In the genomic region with DNA sequence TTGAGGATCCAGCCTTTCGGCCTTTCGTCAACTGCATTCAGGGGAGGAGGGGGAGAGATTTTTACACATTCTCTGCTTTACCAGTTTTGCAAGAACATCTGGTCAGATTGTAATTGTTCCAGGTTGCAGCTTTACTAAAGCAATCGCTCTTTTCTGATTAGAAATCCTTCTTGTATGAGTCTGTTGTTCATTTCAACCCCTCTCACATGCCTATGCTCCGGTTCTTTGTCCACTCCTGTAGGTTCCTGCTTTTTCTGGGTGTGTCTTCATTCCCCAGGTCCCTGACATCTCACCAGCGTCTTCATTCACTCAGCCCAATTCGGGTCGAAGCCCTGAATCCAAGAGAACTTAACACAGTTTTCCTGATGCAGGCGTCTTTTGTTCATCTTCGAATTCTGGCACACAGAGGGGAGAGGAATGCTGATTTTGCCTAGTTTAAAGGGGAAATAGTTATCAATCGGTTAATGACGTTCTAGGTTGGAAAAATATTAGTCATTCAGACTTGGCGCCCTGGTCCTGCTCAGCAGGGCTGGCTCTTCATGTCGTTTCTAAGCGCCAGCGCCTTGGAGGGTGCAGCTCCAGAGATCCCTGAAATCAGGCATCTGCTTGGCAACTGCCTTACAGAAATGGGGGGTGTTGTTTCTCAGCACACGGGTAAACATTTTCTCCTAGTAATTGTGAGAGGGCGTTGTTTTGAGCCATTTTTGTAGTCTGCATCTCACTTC, we compare ENCODE assay signal across 8 cellular contexts. TPM values are rescaled to one million over a fixed set of nuclear protein-coding genes. Genes with fewer than 3 reads are reported as not detected.
DNase-seq lines count a peak whose midpoint lies in the region; ATAC-seq, FAIRE-seq and TF ChIP-seq lines count a peak whose summit lies in the region.

No MANE protein-coding gene starts in this region.

- H3K4me3 ChIP-seq in GM12865 (ENCODE audit: low read depth, low read length), result peak overlapping the region; percentile 60
- H3K4me3 ChIP-seq in skeletal muscle cell (ENCODE audit: low read depth, low read length), result peak overlapping the region; percentile 51

- H3K27ac Mint-ChIP-seq in activated CD4-positive, alpha-beta memory T cell treated with anti-CD3 and anti-CD28 coated beads for 36 hours, result no peak overlapping the region
- peak overlapping the region; percentile 85 for H3K27ac Mint-ChIP-seq in glutamatergic neuron (ENCODE audit: unreplicated experiment)

- DNase-seq in GM12865 (ENCODE audit: low read depth) (no peak), glutamatergic neuron (no peak), skeletal muscle cell (ENCODE audit: low read depth) (no peak), H54 (ENCODE audit: insufficient read length, low spot score) (no peak), globus pallidus (ENCODE audit: low spot score) (no peak)
- no peak for DNase-seq in activated CD4-positive, alpha-beta memory T cell treated with anti-CD3 and anti-CD28 coated beads for 36 hours

- FAIRE-seq in H54 (lab: Jason Lieb, UNC), result no peak

- intact Hi-C loops in activated CD4-positive, alpha-beta memory T cell treated with anti-CD3 and anti-CD28 coated beads for 36 hours (cut with micrococcal nuclease), result loop anchor here (2.0 to 5.0 kb wide), 3 partner anchors 63 to 311 kb away; partner anchors contain the start of genes ENKUR and THNSL1

- POLR2A ChIA-PET in activated CD4-positive, alpha-beta memory T cell treated with anti-CD3 and anti-CD28 coated beads for 36 hours (lab: Charles Lee), result no interaction called here

- peak overlapping the region; percentile 66 for H3K4me3 Mint-ChIP-seq in activated CD4-positive, alpha-beta memory T cell treated with anti-CD3 and anti-CD28 coated beads for 36 hours
- peak overlapping the region; percentile 83 for H3K4me3 Mint-ChIP-seq in glutamatergic neuron (ENCODE audit: unreplicated experiment)

- H3K27me3 Mint-ChIP-seq in activated CD4-positive, alpha-beta memory T cell treated with anti-CD3 and anti-CD28 coated beads for 36 hours, result peaks cover 4% of the 10 kb centered on the region
- H3K27me3 Mint-ChIP-seq in glutamatergic neuron (ENCODE audit: unreplicated experiment), result peaks cover 6% of the 10 kb centered on the region

- CTCF ChIA-PET in activated CD4-positive, alpha-beta memory T cell treated with anti-CD3 and anti-CD28 coated beads for 36 hours (lab: Charles Lee), result interaction anchor here (1.1 to 1.5 kb wide), 2 partner anchors 8 to 94 kb away, joined by 3 to 4 read pairs; no protein-coding TSS in a partner anchor

- H3K9me3 Mint-ChIP-seq in activated CD4-positive, alpha-beta memory T cell treated with anti-CD3 and anti-CD28 coated beads for 36 hours, result no peaks in the 10 kb centered on the region
- H3K9me3 Mint-ChIP-seq in glutamatergic neuron (ENCODE audit: unreplicated experiment), result peaks cover 15% of the 10 kb centered on the region

- no peak for TF ChIP-seq CTCF in GM12865 (IDR thresholded peaks at IDR 0.05; ENCODE audit: insufficient read depth, low read depth, low read length, missing control alignments)
- TF ChIP-seq CTCF in glutamatergic neuron (IDR thresholded peaks at IDR 0.05; ENCODE audit: partially characterized antibody, unreplicated experiment), result no peak

- ATAC-seq in GM21360 (IDR thresholded peaks at IDR 0.05; ENCODE audit: unreplicated experiment) (no peak), HG03039 (IDR thresholded peaks at IDR 0.05; ENCODE audit: unreplicated experiment) (no peak)

- TF ChIP-seq POLR2A in H54 (IDR thresholded peaks at IDR 0.05; ENCODE audit: low read depth, low read length), result no peak

- H3K36me3 Mint-ChIP-seq in activated CD4-positive, alpha-beta memory T cell treated with anti-CD3 and anti-CD28 coated beads for 36 hours, result no peaks in the 10 kb centered on the region
- H3K36me3 Mint-ChIP-seq in glutamatergic neuron (ENCODE audit: unreplicated experiment), result no peaks in the 10 kb centered on the region

- peaks cover 17% of the 10 kb centered on the region for H3K4me1 Mint-ChIP-seq in activated CD4-positive, alpha-beta memory T cell treated with anti-CD3 and anti-CD28 coated beads for 36 hours (ENCODE audit: low read depth)
- peaks cover 24% of the 10 kb centered on the region for H3K4me1 Mint-ChIP-seq in glutamatergic neuron (ENCODE audit: low read depth, unreplicated experiment)

RNA-seq across cellular contexts. Expression of gene PRTFDC1, which starts 1.1 kb away (rescaled TPM):
- under 1 TPM; 0.36 to 0.41 TPM for total RNA-seq in activated CD4-positive, alpha-beta memory T cell treated with anti-CD3 and anti-CD28 coated beads for 36 hours
- total RNA-seq in glutamatergic neuron (ENCODE audit: unreplicated experiment), result 14.4 TPM

Comparison
In these comparisons a context has a peak if more than half of its experiments do, and no peak if none do; other contexts are left out.
1. RNA of gene PRTFDC1, which starts 1.1 kb away (total RNA-seq): 14.4 TPM in glutamatergic neuron (single experiment); 0.36 to 0.41 TPM in activated CD4-positive, alpha-beta memory T cell treated with anti-CD3 and anti-CD28 coated beads for 36 hours; every median in the first group is over 10 times any median in the second.